Comparison of ENCODE assay signal across 29 cellular contexts in genomic region chr6:84278311-84278710, GRCh38. TPM values are rescaled to one million over a fixed set of nuclear protein-coding genes. Genes with fewer than 3 reads are reported as not detected.
A peak's percentile ranks its signal among the peaks of the same experiment; 100 is the strongest.
DNase-seq lines count a peak whose midpoint lies in the region; ATAC-seq, FAIRE-seq and TF ChIP-seq lines count a peak whose summit lies in the region.
"Had no signal": no experiment of that assay in that cellular context is flagged by ENCODE, and none has a peak within 500 bp of the region (broad histone marks: within the 10 kb centered on the region; RNA-seq: fewer than 3 reads in every experiment).

No MANE protein-coding gene starts in this region.

- H3K9me3 Mint-ChIP-seq in activated T-cell treated with anti-CD3 and anti-CD28 coated beads, Interleukin-2, amount 50 U/mL, for 4 hours, result no peaks in the 10 kb centered on the region
- H3K9me3 Mint-ChIP-seq: central memory CD8-positive, alpha-beta T cell; type B pancreatic cell had no signal

- no peaks in the 10 kb centered on the region for H3K36me3 Mint-ChIP-seq in activated T-cell treated with anti-CD3 and anti-CD28 coated beads, Interleukin-2, amount 50 U/mL, for 4 hours (ENCODE audit: insufficient read depth)
- H3K36me3 Mint-ChIP-seq: activated naive CD8-positive, alpha-beta T cell; type B pancreatic cell had no signal

- no peak for TF ChIP-seq CTCF in foreskin fibroblast (IDR thresholded peaks at IDR 0.05; ENCODE audit: low read depth, low read length)

- ATAC-seq in activated T-cell treated with anti-CD3 and anti-CD28 coated beads, Interleukin-2, amount 50 U/mL, for 4 hours, result no peak
- no peak for ATAC-seq in GM19324 (IDR thresholded peaks at IDR 0.05; ENCODE audit: low FRiP score, unreplicated experiment)
- ATAC-seq: gastrocnemius medialis, lower lobe of right lung had no signal

- no peak overlapping the region for H3K4me3 Mint-ChIP-seq in activated T-cell treated with anti-CD3 and anti-CD28 coated beads, Interleukin-2, amount 50 U/mL, for 4 hours
- H3K4me3 Mint-ChIP-seq: activated naive CD8-positive, alpha-beta T cell; central memory CD8-positive, alpha-beta T cell; type B pancreatic cell had no signal

- peaks cover 9% of the 10 kb centered on the region for H3K27me3 Mint-ChIP-seq in activated T-cell treated with anti-CD3 and anti-CD28 coated beads, Interleukin-2, amount 50 U/mL, for 4 hours (ENCODE audit: low read depth)

- no peak overlapping the region for H3K4me3 ChIP-seq in foreskin fibroblast (ENCODE audit: low read depth in 1 of 2, low read length in 2 of 2)
- H3K4me3 ChIP-seq: dorsolateral prefrontal cortex, gastrocnemius medialis, lower lobe of right lung had no signal

- DNase-seq in NCI-H748 (lab: John Stamatoyannopoulos, UW; ENCODE audit: unreplicated experiment) (peak; percentile 18), NCI-H748 treated with DMSO at 0.1 percent for 48 hours (lab: John Stamatoyannopoulos, UW) (no peak), NCI-H524 (lab: John Stamatoyannopoulos, UW) (peak; percentile 82 to 89), foreskin fibroblast (peak; percentile 59 to 72), GM19239 (ENCODE audit: insufficient read length, low spot score) (no peak), NOMO-1 (lab: John Stamatoyannopoulos, UW; ENCODE audit: unreplicated experiment in 2 of 2) (no peak)
- no peak for DNase-seq in activated T-cell treated with anti-CD3 and anti-CD28 coated beads, Interleukin-2, amount 50 U/mL, for 4 hours
- DNase-seq: activated CD4-positive, alpha-beta T cell treated with anti-CD3 and anti-CD28 coated beads for 48 hours; DMS153; dorsolateral prefrontal cortex; gastrocnemius medialis; GF-D8; HCEC 1CT; IMR-90; islet precursor cell; lower lobe of right lung; NCI-H1694; NCI-H446 treated with DMSO at 0.1 percent for 48 hours; retina; RPMI8226; SK-N-SH; stimulated activated CD4-positive, alpha-beta T cell treated with anti-CD3 and anti-CD28 coated beads, Interleukin-15, amount 100 ng/mL, for 24 hours; T-helper 2 cell had no signal

- H3K4me1 Mint-ChIP-seq in activated T-cell treated with anti-CD3 and anti-CD28 coated beads, Interleukin-2, amount 50 U/mL, for 4 hours (ENCODE audit: low read depth), result no peaks in the 10 kb centered on the region
- H3K4me1 Mint-ChIP-seq: central memory CD8-positive, alpha-beta T cell had no signal

- no peak for FAIRE-seq in GM19239 (lab: Jason Lieb, UNC)
- FAIRE-seq: astrocyte, endothelial cell of umbilical vein had no signal

RNA-seq across cellular contexts. Expression of gene CEP162, which starts 50.9 kb away (rescaled TPM):
- 1 to 10 TPM; 3.0 to 4.3 (median 3.7) TPM for total RNA-seq in activated T-cell treated with anti-CD3 and anti-CD28 coated beads, Interleukin-2, amount 50 U/mL, for 4 hours

Comparison
In these comparisons a context has a peak if more than half of its experiments do, and no peak if none do; other contexts are left out.
1. DNase-seq: peak in NCI-H748 (single experiment), NCI-H524 (2 of 2) and foreskin fibroblast (2 of 2); none in NCI-H748 treated with DMSO at 0.1 percent for 48 hours (single experiment), activated T-cell treated with anti-CD3 and anti-CD28 coated beads, Interleukin-2, amount 50 U/mL, for 4 hours (single experiment), GM19239 (single experiment) and NOMO-1 (0 of 2).